ENCODE assay signal across 20 cellular contexts in the genomic region with DNA sequence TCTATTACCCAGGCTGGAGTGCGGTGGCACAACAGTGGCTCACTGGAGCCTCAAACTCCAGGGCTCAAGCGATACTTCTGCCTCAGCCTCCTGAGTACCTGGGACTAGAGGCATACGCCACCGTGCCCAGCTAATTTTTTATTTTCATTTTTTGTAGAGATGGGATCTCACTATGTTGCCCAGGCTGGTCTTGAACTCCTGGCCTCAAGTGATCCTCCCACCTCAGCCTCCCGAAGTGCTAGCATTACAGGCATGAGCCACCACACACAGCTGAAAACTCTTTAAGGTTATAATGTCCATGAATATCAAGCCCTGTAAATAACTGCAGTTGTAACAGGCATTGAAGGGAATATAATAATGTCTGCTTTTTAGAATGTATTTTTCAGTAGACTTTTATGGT.
"Had no signal": no experiment of that assay in that cellular context is flagged by ENCODE, and none has a peak within 500 bp of the region (broad histone marks: within the 10 kb centered on the region; RNA-seq: fewer than 3 reads in every experiment).

No MANE protein-coding gene starts in this region.

- H3K36me3 ChIP-seq: lower lobe of right lung, tibial nerve had no signal

- FAIRE-seq: urothelium cell line had no signal

- DNase-seq: activated CD4-positive, alpha-beta memory T cell treated with anti-CD3 and anti-CD28 coated beads for 36 hours; activated CD4-positive, alpha-beta T cell treated with anti-CD3 and anti-CD28 coated beads for 48 hours; activated naive CD4-positive, alpha-beta T cell treated with anti-CD3 and anti-CD28 coated beads for 36 hours; activated naive CD8-positive, alpha-beta T cell treated with anti-CD3 and anti-CD28 coated beads, Interleukin-2, amount 10 ng/mL, durations not matched to agents 7 days and 5 days; activated T-cell treated with anti-CD3 and anti-CD28 coated beads, Interleukin-2, amount 50 U/mL, for 48 hours; amygdala; cerebellar nuclear complex; endodermal cell; hypothalamus; lower lobe of right lung; naive B cell; occipital lobe; posterior cingulate gyrus; right cardiac atrium; stimulated activated CD4-positive, alpha-beta T cell treated with anti-CD3 and anti-CD28 coated beads, Interleukin-1b, Interleukin-23, amount 100 ng/mL, for 48 hours; substantia nigra had no signal

- H3K9me3 ChIP-seq: lower lobe of right lung, tibial nerve had no signal

- H3K27me3 ChIP-seq: tibial nerve had no signal

- H3K4me3 ChIP-seq: coronary artery, lower lobe of right lung, skin epidermis, tibial nerve had no signal

- ATAC-seq: lower lobe of right lung, right cardiac atrium had no signal
